1 cellular context compared by ENCODE assay signal in the genomic region with DNA sequence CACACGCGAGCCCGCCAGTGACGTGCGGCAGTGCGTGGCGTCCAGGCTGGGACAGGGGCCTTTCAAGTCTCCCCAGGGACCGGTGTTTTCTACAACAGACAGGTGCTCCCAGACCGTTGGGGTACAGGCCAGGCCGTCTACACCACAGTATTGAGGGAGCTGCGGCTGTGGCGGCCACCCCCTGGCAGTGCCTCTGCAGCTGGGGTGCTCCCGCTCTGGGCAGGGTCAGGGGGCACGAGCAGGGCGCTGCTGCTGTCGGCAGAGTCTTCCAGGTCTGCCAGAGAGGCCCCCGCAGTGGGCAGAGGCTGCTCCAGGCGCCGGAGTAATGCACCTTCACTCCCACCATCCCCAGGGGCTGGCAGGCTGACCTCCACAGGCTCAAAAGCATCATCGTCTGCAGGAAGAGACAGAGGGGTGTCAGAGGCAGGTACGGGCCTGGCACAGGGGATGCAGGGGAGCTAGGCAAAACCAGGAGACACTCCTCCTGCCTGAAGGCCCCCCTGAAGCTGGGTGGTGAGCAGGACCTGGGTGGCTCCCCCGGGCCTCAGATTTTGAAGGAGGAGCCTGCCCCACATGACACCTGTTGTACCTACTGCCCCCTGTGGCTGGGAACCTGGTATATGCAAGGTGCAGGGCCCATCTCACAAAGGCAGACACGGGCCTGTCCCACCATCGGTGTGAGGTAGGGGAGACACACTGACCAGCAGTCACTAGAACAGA.
TF ChIP-seq lines count a peak whose summit lies in the region.

No MANE protein-coding gene starts in this region.

TF ChIP-seq in HCT116, 20 proteins besides CTCF, POLR2A, EP300 and RAD21 (continued from another document):
- TF ChIP-seq ELF1 (IDR thresholded peaks at IDR 0.05; ENCODE audit: borderline replicate concordance, low read depth) (no peak), MAX (IDR thresholded peaks at IDR 0.05) (no peak), EZH2phosphoT487 (IDR thresholded peaks at IDR 0.05; ENCODE audit: borderline replicate concordance) (no peak), REST (IDR thresholded peaks at IDR 0.05; ENCODE audit: low read depth) (no peak), ZBTB33 (IDR thresholded peaks at IDR 0.05; ENCODE audit: extremely low read depth, insufficient replicate concordance, low read length) (no peak)
- TF ChIP-seq, protein P1, sequence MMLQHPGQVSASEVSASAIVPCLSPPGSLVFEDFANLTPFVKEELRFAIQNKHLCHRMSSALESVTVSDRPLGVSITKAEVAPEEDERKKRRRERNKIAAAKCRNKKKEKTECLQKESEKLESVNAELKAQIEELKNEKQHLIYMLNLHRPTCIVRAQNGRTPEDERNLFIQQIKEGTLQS (IDR thresholded peaks at IDR 0.05) = no peak
